ENCODE assay signal across 3 cellular contexts in genomic region chr13:112320303-112320702, GRCh38.
TF ChIP-seq lines count a peak whose summit lies in the region.

No MANE protein-coding gene starts in this region.

TF ChIP-seq in GM12891, 5 proteins besides CTCF, POLR2A, EP300 and RAD21:
- TF ChIP-seq TAF1 (IDR thresholded peaks at IDR 0.05; ENCODE audit: low read depth, low read length) = no peak
- TF ChIP-seq POU2F2 (IDR thresholded peaks at IDR 0.05; ENCODE audit: low read depth, low read length) = no peak
- TF ChIP-seq POLR2AphosphoS5 (IDR thresholded peaks at IDR 0.05; ENCODE audit: low read depth, low read length) = no peak
- no peak for TF ChIP-seq SPI1 (IDR thresholded peaks at IDR 0.05; ENCODE audit: low read depth, low read length)
- TF ChIP-seq PAX5 (IDR thresholded peaks at IDR 0.05; ENCODE audit: insufficient read depth, low read length, severe bottlenecking) = no peak
TF ChIP-seq in GM12891: peak in this region for 0.

TF ChIP-seq in IMR-90, 13 proteins besides CTCF, POLR2A, EP300 and RAD21:
- TF ChIP-seq RFX5 (IDR thresholded peaks at IDR 0.05; ENCODE audit: low read depth, low read length) (no peak), MAZ (IDR thresholded peaks at IDR 0.05; ENCODE audit: borderline replicate concordance, low read depth, low read length) (no peak), NFE2L2 (IDR thresholded peaks at IDR 0.05; ENCODE audit: low read depth, low read length) (no peak), RCOR1 (IDR thresholded peaks at IDR 0.05; ENCODE audit: insufficient replicate concordance, low read length) (no peak), SMC3 (IDR thresholded peaks at IDR 0.05; ENCODE audit: low read depth, low read length) (no peak), USF2 (IDR thresholded peaks at IDR 0.05; ENCODE audit: low read depth, low read length) (no peak), CEBPB (IDR thresholded peaks at IDR 0.05; ENCODE audit: low read depth, low read length) (no peak), CHD1 (IDR thresholded peaks at IDR 0.05; ENCODE audit: low read depth, low read length) (no peak), BHLHE40 (IDR thresholded peaks at IDR 0.05; ENCODE audit: low read depth, low read length) (no peak), MAFK (IDR thresholded peaks at IDR 0.05; ENCODE audit: low read depth, low read length) (no peak), FOS (IDR thresholded peaks at IDR 0.05; ENCODE audit: low read depth, low read length) (no peak), MXI1 (IDR thresholded peaks at IDR 0.05; ENCODE audit: borderline replicate concordance, low read depth, low read length) (no peak), ELK1 (IDR thresholded peaks at IDR 0.05; ENCODE audit: borderline replicate concordance, low read depth, low read length) (no peak)

TF ChIP-seq in H1, 55 proteins besides CTCF, POLR2A, EP300 and RAD21:
- TF ChIP-seq SP1 (IDR thresholded peaks at IDR 0.05; ENCODE audit: low read depth, low read length) (no peak), KDM5A (IDR thresholded peaks at IDR 0.05; ENCODE audit: low read length) (no peak), ATF2 (IDR thresholded peaks at IDR 0.05; ENCODE audit: low read length) (no peak), BACH1 (IDR thresholded peaks at IDR 0.05; ENCODE audit: low read length) (no peak), EZH2 (IDR thresholded peaks at IDR 0.05; ENCODE audit: low read depth, low read length, severe bottlenecking) (no peak), BCL11A (IDR thresholded peaks at IDR 0.05; ENCODE audit: low read depth in 2 of 2, low read length in 2 of 2) (no peak), JUN (IDR thresholded peaks at IDR 0.05; ENCODE audit: low read depth, low read length) (no peak), TCF12 (IDR thresholded peaks at IDR 0.05; ENCODE audit: low read depth, low read length) (no peak), YY1 (IDR thresholded peaks at IDR 0.05; ENCODE audit: low read depth, low read length) (no peak), RNF2 (IDR thresholded peaks at IDR 0.05; ENCODE audit: borderline replicate concordance, low read depth, low read length, missing control alignments, poor library complexity, severe bottlenecking) (no peak), SP2 (IDR thresholded peaks at IDR 0.05; ENCODE audit: low read length) (no peak), CEBPB (IDR thresholded peaks at IDR 0.05; ENCODE audit: low read depth, low read length) (no peak), CBX8 (IDR thresholded peaks at IDR 0.05; ENCODE audit: borderline replicate concordance, low read depth, low read length) (no peak)
